Comparison of ENCODE assay signal across 20 cellular contexts in genomic region chr2:30288576-30288975, GRCh38. TPM values are rescaled to one million over a fixed set of nuclear protein-coding genes. Genes with fewer than 3 reads are reported as not detected.
DNase-seq lines count a peak whose midpoint lies in the region; ATAC-seq, FAIRE-seq and TF ChIP-seq lines count a peak whose summit lies in the region.
"Had no signal": no experiment of that assay in that cellular context is flagged by ENCODE, and none has a peak within 500 bp of the region (broad histone marks: within the 10 kb centered on the region; RNA-seq: fewer than 3 reads in every experiment).

No MANE protein-coding gene starts in this region.

- peak overlapping the region; percentile 86 for H3K27ac Mint-ChIP-seq in GM23338
- peak overlapping the region; percentile 49 for H3K27ac Mint-ChIP-seq in activated T-helper 1 cell treated with anti-CD3 and anti-CD28 coated beads, Interleukin-12 subunit alpha, Interleukin-12 subunit beta, Interleukin-2, Interleukin-4 antibody, amounts not matched to agents 30 ng/mL and 10 ng/mL and 1 ng/mL, durations not matched to agents 14 hours and 24 hours and 36 hours
- H3K27ac Mint-ChIP-seq: type B pancreatic cell had no signal

- H2BK120ac ChIP-seq in mesendoderm (ENCODE audit: low read depth, low read length): peak overlapping the region; percentile 94

- peaks cover 47% of the 10 kb centered on the region for H3K4me1 Mint-ChIP-seq in GM23338
- H3K4me1 Mint-ChIP-seq in activated T-helper 1 cell treated with anti-CD3 and anti-CD28 coated beads, Interleukin-12 subunit alpha, Interleukin-12 subunit beta, Interleukin-2, Interleukin-4 antibody, amounts not matched to agents 30 ng/mL and 10 ng/mL and 1 ng/mL, durations not matched to agents 14 hours and 24 hours and 36 hours (ENCODE audit: low read depth): peaks cover 37% of the 10 kb centered on the region

- no peaks in the 10 kb centered on the region for H3K27me3 Mint-ChIP-seq in GM23338 (ENCODE audit: insufficient read depth, low read depth, poor library complexity)
- no peaks in the 10 kb centered on the region for H3K27me3 Mint-ChIP-seq in activated T-helper 1 cell treated with anti-CD3 and anti-CD28 coated beads, Interleukin-12 subunit alpha, Interleukin-12 subunit beta, Interleukin-2, Interleukin-4 antibody, amounts not matched to agents 30 ng/mL and 10 ng/mL and 1 ng/mL, durations not matched to agents 14 hours and 24 hours and 36 hours (ENCODE audit: insufficient read depth)
- H3K27me3 Mint-ChIP-seq: type B pancreatic cell had no signal

- H3K18ac ChIP-seq in mesendoderm (ENCODE audit: low read length): peak overlapping the region; percentile 99

- peak overlapping the region; percentile 97 for H2AK5ac ChIP-seq in mesendoderm (ENCODE audit: low read length)

- no peaks in the 10 kb centered on the region for H3K79me1 ChIP-seq in mesendoderm (ENCODE audit: low read length)

- peak overlapping the region; percentile 57 for H3K9ac ChIP-seq in mesendoderm (ENCODE audit: low read length)
- H3K9ac ChIP-seq in kidney (ENCODE audit: low read length in 2 of 2): no peak overlapping the region

- peak overlapping the region; percentile 92 for H3K56ac ChIP-seq in mesendoderm (ENCODE audit: low read length)

- no peaks in the 10 kb centered on the region for H3K9me3 Mint-ChIP-seq in GM23338
- H3K9me3 Mint-ChIP-seq in activated T-helper 1 cell treated with anti-CD3 and anti-CD28 coated beads, Interleukin-12 subunit alpha, Interleukin-12 subunit beta, Interleukin-2, Interleukin-4 antibody, amounts not matched to agents 30 ng/mL and 10 ng/mL and 1 ng/mL, durations not matched to agents 14 hours and 24 hours and 36 hours: no peaks in the 10 kb centered on the region
- H3K9me3 Mint-ChIP-seq: type B pancreatic cell had no signal

- peak overlapping the region; percentile 98; the same call in 1 of the 2 replicates for H2AFZ ChIP-seq in GM23338
- H2AFZ ChIP-seq: hepatocyte had no signal

- WGBS in mesendoderm (ENCODE audit: extremely low coverage, insufficient coverage, low lambda C conversion rate): no CpG with 5 or more reads among the region's 1 CpG

- DNase-seq in AG10803 (ENCODE audit: low read depth) (peak; percentile 94), GM23338 (ENCODE audit: low spot score) (no peak), mesendoderm (peak; percentile 33), cerebellar cortex (ENCODE audit: low spot score) (no peak), kidney (no peak), midbrain (lab: John Stamatoyannopoulos, UW) (no peak)
- no peak for DNase-seq in activated T-helper 1 cell treated with anti-CD3 and anti-CD28 coated beads, Interleukin-12 subunit alpha, Interleukin-12 subunit beta, Interleukin-2, Interleukin-4 antibody, amounts not matched to agents 30 ng/mL and 10 ng/mL and 1 ng/mL, durations not matched to agents 14 hours and 24 hours and 36 hours (ENCODE audit: low spot score)
- DNase-seq: activated effector memory CD4-positive, alpha-beta T cell treated with Interleukin-2 at 50 U/mL for 16 hours; anterior cingulate cortex; COR-L47; EL; KG1; kidney glomerular epithelial cell; NCI-H1092; NCI-H524 treated with DMSO at 0.1 percent for 48 hours; SIG-M5; stimulated activated CD4-positive, alpha-beta T cell treated with anti-CD3 and anti-CD28 coated beads, Interleukin-15, amount 100 ng/mL, for 24 hours had no signal

- H3K27me3 ChIP-seq in GM23338 (ENCODE audit: insufficient read depth) (no peaks in the 10 kb centered on the region), mesendoderm (ENCODE audit: insufficient read depth, low read length, poor library complexity) (no peaks in the 10 kb centered on the region)
- H3K27me3 ChIP-seq: hepatocyte had no signal

- H3K36me3 ChIP-seq in GM23338 (ENCODE audit: insufficient read depth): no peaks in the 10 kb centered on the region
- no peaks in the 10 kb centered on the region for H3K36me3 ChIP-seq in mesendoderm (ENCODE audit: control insufficient read depth, insufficient read depth, low read length)
- no peaks in the 10 kb centered on the region for H3K36me3 ChIP-seq in kidney (ENCODE audit: control insufficient read depth in 1 of 2, insufficient read depth in 2 of 2, low read length in 2 of 2)

- no peaks in the 10 kb centered on the region for H4K20me1 ChIP-seq in GM23338 (replicated peaks; ENCODE audit: insufficient read depth)

- H2BK5ac ChIP-seq in mesendoderm (ENCODE audit: low read length): peak overlapping the region; percentile 100

- peak; percentile 35; the same call in 2 of the 3 replicates for ATAC-seq in GM23338
- no peak for ATAC-seq in GM19023 (IDR thresholded peaks at IDR 0.05; ENCODE audit: unreplicated experiment)

- no peak overlapping the region for H4K8ac ChIP-seq in mesendoderm (ENCODE audit: low read depth, low read length)

- no peak for FAIRE-seq in kidney (lab: Jason Lieb, UNC)

- H3K4me3 ChIP-seq in AG10803 (ENCODE audit: low read length) (no peak overlapping the region), GM23338 (peak overlapping the region; percentile 4; the same call in 1 of the 2 replicates), mesendoderm (ENCODE audit: low read length) (no peak overlapping the region), kidney (ENCODE audit: low read length in 2 of 2) (no peak overlapping the region)
- H3K4me3 ChIP-seq: hepatocyte had no signal

- H3K79me2 ChIP-seq in GM23338 (replicated peaks; ENCODE audit: insufficient read depth) (no peaks in the 10 kb centered on the region), mesendoderm (ENCODE audit: control insufficient read depth, insufficient read depth, low read length) (no peaks in the 10 kb centered on the region)
- H3K79me2 ChIP-seq: hepatocyte had no signal

- no peaks in the 10 kb centered on the region for H3K9me2 ChIP-seq in GM23338 (ENCODE audit: insufficient read depth)

- no peak for TF ChIP-seq CTCF in AG10803 (conservative IDR thresholded peaks at IDR 0.05; ENCODE audit: low read length)
- TF ChIP-seq CTCF in GM23338 (conservative IDR thresholded peaks at IDR 0.05; ENCODE audit: low read depth in 2 of 2): no peak
- no peak for TF ChIP-seq CTCF in kidney (IDR thresholded peaks at IDR 0.05; ENCODE audit: borderline replicate concordance, extremely low read depth, insufficient read depth)

- peak overlapping the region; percentile 95 for H3K4ac ChIP-seq in mesendoderm (ENCODE audit: low read depth, low read length)

- H3K36me3 Mint-ChIP-seq in GM23338 (ENCODE audit: low read depth): no peaks in the 10 kb centered on the region; the same call in 2 of the 3 replicates
- H3K36me3 Mint-ChIP-seq in activated T-helper 1 cell treated with anti-CD3 and anti-CD28 coated beads, Interleukin-12 subunit alpha, Interleukin-12 subunit beta, Interleukin-2, Interleukin-4 antibody, amounts not matched to agents 30 ng/mL and 10 ng/mL and 1 ng/mL, durations not matched to agents 14 hours and 24 hours and 36 hours (ENCODE audit: low read depth): peaks cover 3% of the 10 kb centered on the region
- H3K36me3 Mint-ChIP-seq: type B pancreatic cell had no signal

- no peaks in the 10 kb centered on the region for H3K9me3 ChIP-seq in kidney (ENCODE audit: control insufficient read depth in 1 of 2, low read length in 2 of 2)

- peak overlapping the region; percentile 67 for H2BK15ac ChIP-seq in mesendoderm (replicated peaks; ENCODE audit: low read depth)

- H3F3A ChIP-seq in GM23338 (replicated peaks; ENCODE audit: low read depth): no peaks in the 10 kb centered on the region

- peak overlapping the region; percentile 82 for H3K27ac ChIP-seq in GM23338 (ENCODE audit: low read depth)
- peak overlapping the region; percentile 93 for H3K27ac ChIP-seq in mesendoderm (ENCODE audit: low read depth, low read length)
- no peak overlapping the region for H3K27ac ChIP-seq in kidney (ENCODE audit: low read depth in 2 of 2, low read length in 2 of 2)
- H3K27ac ChIP-seq: hepatocyte had no signal

- intact Hi-C loops in activated T-helper 1 cell treated with anti-CD3 and anti-CD28 coated beads, Interleukin-12 subunit alpha, Interleukin-12 subunit beta, Interleukin-2, Interleukin-4 antibody, amounts not matched to agents 30 ng/mL and 10 ng/mL and 1 ng/mL, durations not matched to agents 14 hours and 24 hours and 36 hours (cut with micrococcal nuclease): loop anchor here (1.0 kb wide), 3 partner anchors 10 to 27 kb away; no protein-coding TSS in a partner anchor
- intact Hi-C loops in kidney (cut with DNase I): no loop called here

- peak overlapping the region; percentile 67 for H3K23ac ChIP-seq in mesendoderm (ENCODE audit: low read length)

- H3K4me2 ChIP-seq in GM23338 (peak overlapping the region; percentile 48), mesendoderm (ENCODE audit: low read length) (no peak overlapping the region)
- H3K4me2 ChIP-seq: hepatocyte had no signal

- peak overlapping the region; percentile 63 for H4K5ac ChIP-seq in mesendoderm (ENCODE audit: low read length)

- H3K4me1 ChIP-seq in GM23338 (ENCODE audit: insufficient read depth) (peaks cover 35% of the 10 kb centered on the region), mesendoderm (ENCODE audit: control insufficient read depth, low read depth, low read length) (peaks cover 14% of the 10 kb centered on the region), kidney (ENCODE audit: control insufficient read depth in 1 of 2, insufficient read depth in 1 of 2, low read depth in 1 of 2, low read length in 2 of 2) (no peaks in the 10 kb centered on the region)

- no peak overlapping the region for H3K4me3 Mint-ChIP-seq in GM23338
- H3K4me3 Mint-ChIP-seq in activated T-helper 1 cell treated with anti-CD3 and anti-CD28 coated beads, Interleukin-12 subunit alpha, Interleukin-12 subunit beta, Interleukin-2, Interleukin-4 antibody, amounts not matched to agents 30 ng/mL and 10 ng/mL and 1 ng/mL, durations not matched to agents 14 hours and 24 hours and 36 hours: no peak overlapping the region
- H3K4me3 Mint-ChIP-seq: type B pancreatic cell had no signal

TF ChIP-seq in GM23338, 12 proteins besides CTCF, POLR2A, EP300 and RAD21 (continues in another document):
- TF ChIP-seq POLR2AphosphoS5 (IDR thresholded peaks at IDR 0.05; ENCODE audit: low read depth): no peak
- no peak for TF ChIP-seq EZH2phosphoT487 (IDR thresholded peaks at IDR 0.05; ENCODE audit: unreplicated experiment)
- no peak for TF ChIP-seq EZH2 (IDR thresholded peaks at IDR 0.05; ENCODE audit: low read depth, unreplicated experiment)
- TF ChIP-seq NANOG (IDR thresholded peaks at IDR 0.05; ENCODE audit: borderline replicate concordance): no peak
- TF ChIP-seq STAT1 (IDR thresholded peaks at IDR 0.05; ENCODE audit: unreplicated experiment): no peak

RNA-seq across cellular contexts. Expression of gene LBH, which starts 57.2 kb away (rescaled TPM):
- 21.0 and 30.3 TPM in 2 replicates for total RNA-seq in GM23338 (2014; rRNA removed; shearing (Covaris generic))
- polyA plus RNA-seq in GM23338 (2016; fragmentation: Nextera tagmentation; extraction: Ambion mirVana): 17.5 and 21.1 TPM in 2 replicates
- 306 and 313 TPM in 2 replicates for total RNA-seq in activated T-helper 1 cell treated with anti-CD3 and anti-CD28 coated beads, Interleukin-12 subunit alpha, Interleukin-12 subunit beta, Interleukin-2, Interleukin-4 antibody, amounts not matched to agents 30 ng/mL and 10 ng/mL and 1 ng/mL, durations not matched to agents 14 hours and 24 hours and 36 hours
- polyA plus RNA-seq in mesendoderm (2013, experiment 1 of 2): 34.2 TPM
- polyA plus RNA-seq in mesendoderm (2013, experiment 2 of 2): 31.9 TPM
- total RNA-seq in kidney: 81.9 TPM
- polyA plus RNA-seq in kidney (ENCODE audit: insufficient read depth, low read depth, low replicate concordance): 27.2 TPM

Comparison
In these comparisons a context has a peak if more than half of its experiments do, and no peak if none do; other contexts are left out.
1. DNase-seq: peak in AG10803 (single experiment) and mesendoderm (single experiment); none in GM23338 (single experiment), activated T-helper 1 cell treated with anti-CD3 and anti-CD28 coated beads, Interleukin-12 subunit alpha, Interleukin-12 subunit beta, Interleukin-2, Interleukin-4 antibody, amounts not matched to agents 30 ng/mL and 10 ng/mL and 1 ng/mL, durations not matched to agents 14 hours and 24 hours and 36 hours (single experiment), cerebellar cortex (single experiment), kidney (single experiment) and midbrain (single experiment).
2. H3K27ac ChIP-seq: peak in GM23338 (single experiment) and mesendoderm (single experiment); none in kidney (0 of 2).